22 cellular contexts compared by ENCODE assay signal in the genomic region with DNA sequence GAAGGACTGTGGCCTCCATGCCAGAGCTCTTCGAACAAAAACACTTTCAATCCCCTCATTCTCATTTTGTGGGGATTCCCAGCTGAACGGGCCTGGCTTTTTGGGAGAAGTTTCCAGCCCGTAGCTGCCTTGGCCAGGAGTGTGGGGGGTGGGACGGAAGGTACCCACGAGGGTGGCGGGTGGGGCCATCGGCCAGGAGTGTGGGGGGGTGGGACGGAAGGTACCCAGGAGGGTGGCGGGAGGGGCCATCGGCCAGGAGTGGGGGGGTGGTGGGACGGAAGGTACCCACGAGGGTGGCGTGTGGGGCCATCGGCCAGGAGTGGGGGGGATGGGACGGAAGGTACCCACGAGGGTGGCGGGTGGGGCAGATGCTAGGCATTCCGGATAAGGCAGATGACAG.
A peak's percentile ranks its signal among the peaks of the same experiment; 100 is the strongest.
DNase-seq lines count a peak whose midpoint lies in the region; ATAC-seq and TF ChIP-seq lines count a peak whose summit lies in the region.
"Had no signal": no experiment of that assay in that cellular context is flagged by ENCODE, and none has a peak within 500 bp of the region (broad histone marks: within the 10 kb centered on the region; RNA-seq: fewer than 3 reads in every experiment).

No MANE protein-coding gene starts in this region.

- no peak overlapping the region for H3K27ac ChIP-seq in foreskin keratinocyte
- H3K27ac ChIP-seq in upper lobe of left lung: no peak overlapping the region
- no peak overlapping the region for H3K27ac ChIP-seq in gastrocnemius medialis
- H3K27ac ChIP-seq: 22Rv1, BLaER1, HL-60, SK-N-MC had no signal

- TF ChIP-seq POLR2A in upper lobe of left lung (IDR thresholded peaks at IDR 0.05) (no peak), gastrocnemius medialis (IDR thresholded peaks at IDR 0.05) (no peak)

- DNase-seq in DMS 273 (lab: John Stamatoyannopoulos, UW; ENCODE audit: unreplicated experiment): peak; percentile 14
- no peak for DNase-seq in DMS 273 treated with DMSO at 0.1 percent for 48 hours (lab: John Stamatoyannopoulos, UW)
- DNase-seq in GM20000 (ENCODE audit: low spot score): peak; percentile 36
- DNase-seq in foreskin keratinocyte: no peak
- peak in 1 of 2 donors; percentile 41 for DNase-seq in upper lobe of left lung
- no peak for DNase-seq in G401 (ENCODE audit: low spot score)
- no peak for DNase-seq in gastrocnemius medialis
- DNase-seq: CD8-positive, alpha-beta memory T cell; DMS153; GOT3; HFFc6; KG1; NCI-H1048; NCI-H1694; NCI-H2107 had no signal

- no peak for TF ChIP-seq CTCF in GM20000 (IDR thresholded peaks at IDR 0.05; ENCODE audit: extremely low read depth, missing control alignments)
- no peak for TF ChIP-seq CTCF in foreskin keratinocyte (conservative IDR thresholded peaks at IDR 0.05)
- TF ChIP-seq CTCF in upper lobe of left lung (IDR thresholded peaks at IDR 0.05): no peak
- TF ChIP-seq CTCF in gastrocnemius medialis (IDR thresholded peaks at IDR 0.05 in 4 of 5, conservative IDR thresholded peaks at IDR 0.05 in 1 of 5): no peak

- in situ Hi-C loops in G401 (cut with HindIII; ENCODE audit: low sequenced_read_pairs) (no loop called here), gastrocnemius medialis (cut with MboI; ENCODE audit: low sequenced_read_pairs in 4 of 4) (no loop called here)

- TF ChIP-seq EP300 in upper lobe of left lung (IDR thresholded peaks at IDR 0.05): no peak

- H3K9me3 ChIP-seq in upper lobe of left lung: no peaks in the 10 kb centered on the region
- H3K9me3 ChIP-seq in gastrocnemius medialis: no peaks in the 10 kb centered on the region
- H3K9me3 ChIP-seq: BLaER1 had no signal

- H3K27me3 ChIP-seq in foreskin keratinocyte (no peaks in the 10 kb centered on the region), upper lobe of left lung (no peaks in the 10 kb centered on the region), gastrocnemius medialis (no peaks in the 10 kb centered on the region)
- H3K27me3 ChIP-seq: BLaER1 had no signal

- WGBS in upper lobe of left lung, 2 donors: 94 to 96% methylated on average over 18 of the region's 18 CpGs

- peak; percentile 60 for ATAC-seq in foreskin keratinocyte
- peak; percentile 40 to 78 for ATAC-seq in upper lobe of left lung (ENCODE audit: low FRiP score in 2 of 2)
- ATAC-seq in gastrocnemius medialis: no peak
- no peak for ATAC-seq in HG02759 (IDR thresholded peaks at IDR 0.05; ENCODE audit: unreplicated experiment)
- ATAC-seq: GM12878, Right ventricle myocardium inferior had no signal

- no peaks in the 10 kb centered on the region for H3K4me1 ChIP-seq in foreskin keratinocyte
- no peaks in the 10 kb centered on the region for H3K4me1 ChIP-seq in upper lobe of left lung
- no peaks in the 10 kb centered on the region for H3K4me1 ChIP-seq in gastrocnemius medialis

- H3K36me3 ChIP-seq in upper lobe of left lung (no peaks in the 10 kb centered on the region), gastrocnemius medialis (no peaks in the 10 kb centered on the region)
- H3K36me3 ChIP-seq: BLaER1 had no signal

- intact Hi-C loops in gastrocnemius medialis (cut with DNase I; ENCODE audit: low total_unique reads): no loop called here

- H3K4me3 ChIP-seq in upper lobe of left lung (no peak overlapping the region), gastrocnemius medialis (no peak overlapping the region)
- H3K4me3 ChIP-seq: BLaER1, GM12878, SK-N-MC had no signal

Comparison
In these comparisons a context has a peak if more than half of its experiments do, and no peak if none do; other contexts are left out.
1. DNase-seq: peak in DMS 273 (single experiment) and GM20000 (single experiment); none in DMS 273 treated with DMSO at 0.1 percent for 48 hours (single experiment), foreskin keratinocyte (0 of 2), G401 (single experiment) and gastrocnemius medialis (0 of 2).
2. ATAC-seq: peak in foreskin keratinocyte (single experiment) and upper lobe of left lung (2 of 2); none in gastrocnemius medialis (0 of 2) and HG02759 (single experiment).